ENCODE assay signal across 1 cellular context in the genomic region with DNA sequence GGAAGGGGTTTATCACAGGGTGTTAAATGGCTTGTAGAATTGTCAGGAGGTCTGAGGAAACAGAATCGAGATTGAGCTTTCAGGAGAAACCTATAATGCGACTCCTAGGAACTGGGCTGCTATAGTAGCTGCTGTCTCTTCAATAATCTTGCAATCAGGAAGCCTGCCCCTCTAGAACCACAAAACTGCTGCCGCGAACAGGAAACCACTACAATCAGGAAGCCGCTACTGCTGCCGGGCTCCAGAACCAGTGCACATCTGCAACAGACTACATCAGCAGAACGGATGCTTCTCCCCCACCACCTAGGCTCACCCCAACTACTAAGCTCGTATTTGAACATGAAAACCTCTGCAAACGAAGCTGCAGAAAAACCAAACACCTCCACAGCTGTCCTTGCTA.
TF ChIP-seq lines count a peak whose summit lies in the region.

No MANE protein-coding gene starts in this region.

TF ChIP-seq in IMR-90, 13 proteins besides CTCF, POLR2A, EP300 and RAD21:
- TF ChIP-seq NFE2L2 (IDR thresholded peaks at IDR 0.05; ENCODE audit: low read depth, low read length): no peak
- no peak for TF ChIP-seq RCOR1 (IDR thresholded peaks at IDR 0.05; ENCODE audit: insufficient replicate concordance, low read length)
- TF ChIP-seq, protein P1, sequence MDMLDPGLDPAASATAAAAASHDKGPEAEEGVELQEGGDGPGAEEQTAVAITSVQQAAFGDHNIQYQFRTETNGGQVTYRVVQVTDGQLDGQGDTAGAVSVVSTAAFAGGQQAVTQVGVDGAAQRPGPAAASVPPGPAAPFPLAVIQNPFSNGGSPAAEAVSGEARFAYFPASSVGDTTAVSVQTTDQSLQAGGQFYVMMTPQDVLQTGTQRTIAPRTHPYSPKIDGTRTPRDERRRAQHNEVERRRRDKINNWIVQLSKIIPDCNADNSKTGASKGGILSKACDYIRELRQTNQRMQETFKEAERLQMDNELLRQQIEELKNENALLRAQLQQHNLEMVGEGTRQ (IDR thresholded peaks at IDR 0.05; ENCODE audit: low read depth, low read length): no peak
- no peak for TF ChIP-seq CEBPB (IDR thresholded peaks at IDR 0.05; ENCODE audit: low read depth, low read length)
- TF ChIP-seq SMC3 (IDR thresholded peaks at IDR 0.05; ENCODE audit: low read depth, low read length): no peak
- TF ChIP-seq MAZ (IDR thresholded peaks at IDR 0.05; ENCODE audit: borderline replicate concordance, low read depth, low read length): no peak
- no peak for TF ChIP-seq MAFK (IDR thresholded peaks at IDR 0.05; ENCODE audit: low read depth, low read length)
- no peak for TF ChIP-seq CHD1 (IDR thresholded peaks at IDR 0.05; ENCODE audit: low read depth, low read length)
- no peak for TF ChIP-seq FOS (IDR thresholded peaks at IDR 0.05; ENCODE audit: low read depth, low read length)
- TF ChIP-seq ELK1 (IDR thresholded peaks at IDR 0.05; ENCODE audit: borderline replicate concordance, low read depth, low read length): no peak
- TF ChIP-seq BHLHE40 (IDR thresholded peaks at IDR 0.05; ENCODE audit: low read depth, low read length): no peak
- no peak for TF ChIP-seq MXI1 (IDR thresholded peaks at IDR 0.05; ENCODE audit: borderline replicate concordance, low read depth, low read length)
- TF ChIP-seq RFX5 (IDR thresholded peaks at IDR 0.05; ENCODE audit: low read depth, low read length): no peak
